ENCODE assay signal across 8 cellular contexts in the genomic region with DNA sequence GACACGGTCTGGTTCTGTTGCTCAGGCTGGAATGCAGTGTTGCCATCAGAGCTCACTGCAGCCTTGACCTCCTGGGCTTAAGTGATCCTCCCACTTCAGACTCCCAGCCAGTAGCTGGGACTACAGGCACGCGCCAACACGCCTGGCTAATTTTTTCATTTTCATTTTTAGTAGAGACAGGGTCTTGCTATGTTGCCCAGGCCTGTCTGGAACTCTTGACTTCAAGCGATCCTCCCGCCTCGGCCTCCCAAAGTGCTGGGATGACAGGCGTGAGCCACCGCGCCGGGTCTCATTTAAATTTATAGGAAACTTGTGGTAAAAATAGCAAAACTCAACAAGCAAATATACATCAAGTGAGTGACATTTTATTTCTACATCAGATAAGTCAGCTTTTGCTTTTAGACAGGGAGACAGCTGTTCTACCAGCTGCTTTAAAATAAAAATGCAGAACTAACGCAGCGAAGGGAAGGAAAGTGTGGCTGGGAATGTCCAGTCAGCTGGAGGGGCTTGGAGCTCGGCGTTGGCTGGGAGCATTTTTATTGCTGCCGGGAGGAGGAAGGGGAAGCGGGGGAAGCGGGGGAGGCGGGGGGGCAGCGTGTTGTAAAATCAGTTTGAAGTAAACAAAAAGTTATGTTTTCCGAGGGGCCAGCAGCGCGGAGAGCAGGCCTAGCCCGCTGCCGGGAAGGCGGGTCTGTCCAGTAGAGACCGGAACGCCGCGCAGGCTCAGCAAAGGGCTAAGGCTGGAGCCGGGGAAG. TPM values are rescaled to one million over a fixed set of nuclear protein-coding genes. Genes with fewer than 3 reads are reported as not detected.
DNase-seq lines count a peak whose midpoint lies in the region; ATAC-seq and TF ChIP-seq lines count a peak whose summit lies in the region.

No MANE protein-coding gene starts in this region.

- H3K27me3 ChIP-seq in ovary = no peaks in the 10 kb centered on the region

- TF ChIP-seq EP300 in ovary (IDR thresholded peaks at IDR 0.05) = no peak

- no peaks in the 10 kb centered on the region for H3K9me3 ChIP-seq in ovary

- H3K36me3 ChIP-seq in ovary = no peaks in the 10 kb centered on the region

- CTCF ChIA-PET in activated CD4-positive, alpha-beta memory T cell treated with anti-CD3 and anti-CD28 coated beads, Interleukin-2, amount 10 ng/mL, durations not matched to agents 7 days and 5 days (lab: Charles Lee) = interaction anchor here (1.2 kb wide), 1 partner anchor 315 kb away, joined by 3 read pairs; no protein-coding TSS in a partner anchor

- H3K4me1 ChIP-seq in ovary (ENCODE audit: insufficient read depth) = peaks cover 8% of the 10 kb centered on the region

- TF ChIP-seq CTCF in fibroblast of villous mesenchyme (IDR thresholded peaks at IDR 0.05; ENCODE audit: insufficient read depth, low read depth, low read length) (no peak), ovary (IDR thresholded peaks at IDR 0.05) (no peak)

- H3K36me3 Mint-ChIP-seq in activated CD4-positive, alpha-beta memory T cell treated with anti-CD3 and anti-CD28 coated beads, Interleukin-2, amount 10 ng/mL, durations not matched to agents 7 days and 5 days (ENCODE audit: low read depth) = peaks cover 7% of the 10 kb centered on the region

- ATAC-seq in HG03159 (IDR thresholded peaks at IDR 0.05; ENCODE audit: unreplicated experiment) = peak; percentile 45
- no peak for ATAC-seq in GM19467 (IDR thresholded peaks at IDR 0.05; ENCODE audit: unreplicated experiment)

- H3K4me3 ChIP-seq in fibroblast of villous mesenchyme (ENCODE audit: low read depth, low read length) = peak overlapping the region; percentile 94
- peak overlapping the region; percentile 96 for H3K4me3 ChIP-seq in ovary

- DNase-seq in ELF-1 (ENCODE audit: low read depth, low spot score) = peak; percentile 18
- peak; percentile 17 for DNase-seq in activated CD4-positive, alpha-beta memory T cell treated with anti-CD3 and anti-CD28 coated beads, Interleukin-2, amount 10 ng/mL, durations not matched to agents 7 days and 5 days
- peak; percentile 92 for DNase-seq in fibroblast of villous mesenchyme (ENCODE audit: low read depth)
- DNase-seq in ovary = peak; percentile 68 to 78 (median 77)
- no peak for DNase-seq in NCI-H187 (lab: John Stamatoyannopoulos, UW)
- no peak for DNase-seq in dedifferentiated amniotic fluid mesenchymal stem cell (ENCODE audit: extremely low spot score)

- POLR2A ChIA-PET in activated CD4-positive, alpha-beta memory T cell treated with anti-CD3 and anti-CD28 coated beads, Interleukin-2, amount 10 ng/mL, durations not matched to agents 7 days and 5 days (lab: Charles Lee) = interaction anchor here (1.0 to 2.2 kb wide), 5 partner anchors 151 to 897 kb away, joined by 3 to 10 read pairs (median 4); a partner anchor contains a TSS

- H3K27ac Mint-ChIP-seq in activated CD4-positive, alpha-beta memory T cell treated with anti-CD3 and anti-CD28 coated beads, Interleukin-2, amount 10 ng/mL, durations not matched to agents 7 days and 5 days = peak overlapping the region; percentile 98

- peak; percentile 41 for TF ChIP-seq POLR2A in ovary (IDR thresholded peaks at IDR 0.05)

- 3 to 5% (median 3%) methylated on average over 31 of the region's 31 CpGs for WGBS in ovary, 3 donors

- intact Hi-C loops in ovary (cut with DNase I) = loop anchor here in 1 of 4 donors (5.0 kb wide), 1 partner anchor 1170 kb away; a partner anchor contains a TSS

- no peaks in the 10 kb centered on the region for H3K9me3 Mint-ChIP-seq in activated CD4-positive, alpha-beta memory T cell treated with anti-CD3 and anti-CD28 coated beads, Interleukin-2, amount 10 ng/mL, durations not matched to agents 7 days and 5 days

- H3K27me3 Mint-ChIP-seq in activated CD4-positive, alpha-beta memory T cell treated with anti-CD3 and anti-CD28 coated beads, Interleukin-2, amount 10 ng/mL, durations not matched to agents 7 days and 5 days = peaks cover under 1% of the 10 kb centered on the region

- peaks cover 22% of the 10 kb centered on the region for H3K4me1 Mint-ChIP-seq in activated CD4-positive, alpha-beta memory T cell treated with anti-CD3 and anti-CD28 coated beads, Interleukin-2, amount 10 ng/mL, durations not matched to agents 7 days and 5 days

- H3K4me3 Mint-ChIP-seq in activated CD4-positive, alpha-beta memory T cell treated with anti-CD3 and anti-CD28 coated beads, Interleukin-2, amount 10 ng/mL, durations not matched to agents 7 days and 5 days = peak overlapping the region; percentile 93

- peak overlapping the region; percentile 86 to 93 for H3K27ac ChIP-seq in ovary

RNA-seq across cellular contexts. Expression of a gene that starts 0.7 kb away (rescaled TPM):
- 10 to 100 TPM; 13.4 to 15.7 TPM for total RNA-seq in activated CD4-positive, alpha-beta memory T cell treated with anti-CD3 and anti-CD28 coated beads, Interleukin-2, amount 10 ng/mL, durations not matched to agents 7 days and 5 days
- total RNA-seq in fibroblast of villous mesenchyme (28.3 and 40.6 TPM in 2 replicates), ovary (10 to 100 TPM; 29.9 to 59.0 (median 46.6) TPM)
- polyA plus RNA-seq in ovary = 10 to 100 TPM; 17.0 to 23.7 TPM

Comparison
In these comparisons a context has a peak if more than half of its experiments do, and no peak if none do; other contexts are left out.
1. DNase-seq: peak in ELF-1 (single experiment), activated CD4-positive, alpha-beta memory T cell treated with anti-CD3 and anti-CD28 coated beads, Interleukin-2, amount 10 ng/mL, durations not matched to agents 7 days and 5 days (single experiment), fibroblast of villous mesenchyme (single experiment) and ovary (5 of 5); none in NCI-H187 (0 of 2) and dedifferentiated amniotic fluid mesenchymal stem cell (single experiment).